In the genomic region with DNA sequence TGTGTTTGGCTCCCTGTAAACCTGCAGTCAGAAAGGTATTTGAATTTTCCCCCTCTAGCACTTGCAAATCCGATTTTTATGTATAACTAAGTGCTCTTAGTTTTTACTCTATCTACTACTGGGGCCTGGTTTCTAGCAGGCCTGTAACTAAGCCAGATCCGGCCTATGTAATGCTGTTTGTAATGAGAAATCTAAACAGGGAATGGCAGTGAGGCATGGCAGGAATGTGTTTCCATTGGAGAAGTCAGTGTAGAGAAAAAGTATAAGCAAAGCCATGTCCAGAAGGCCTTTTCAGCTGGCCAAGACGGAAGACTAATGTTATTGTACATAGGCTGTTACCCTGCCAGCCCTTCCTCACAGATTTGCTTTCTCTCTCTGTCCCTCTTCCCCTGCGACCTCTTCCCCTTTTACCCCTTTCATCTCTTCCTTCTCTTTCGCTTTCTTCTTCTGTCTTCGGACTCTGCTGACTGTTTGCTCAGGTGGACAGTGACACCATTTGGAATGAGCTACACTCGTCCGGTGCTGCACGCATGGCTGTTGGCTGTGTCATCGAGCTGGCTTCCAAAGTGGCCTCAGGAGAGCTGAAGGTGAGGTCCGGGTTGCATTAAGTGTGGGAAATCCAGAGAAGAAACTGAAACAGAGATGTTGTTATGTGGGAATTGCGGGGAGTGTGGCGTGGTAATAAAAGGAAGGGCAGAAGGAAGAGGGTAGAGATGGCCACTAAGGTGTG, we compare ENCODE assay signal across 1 cellular context.
TF ChIP-seq lines count a peak whose summit lies in the region.

No MANE protein-coding gene starts in this region.

TF ChIP-seq in WTC11, 78 proteins besides CTCF, POLR2A, EP300 and RAD21 (continued from another document):
- TF ChIP-seq STAT6 (CRISPR knock-in tag; conservative IDR thresholded peaks at IDR 0.05; ENCODE audit: low read depth): no peak
